Comparison of ENCODE assay signal across 14 cellular contexts in the genomic region with DNA sequence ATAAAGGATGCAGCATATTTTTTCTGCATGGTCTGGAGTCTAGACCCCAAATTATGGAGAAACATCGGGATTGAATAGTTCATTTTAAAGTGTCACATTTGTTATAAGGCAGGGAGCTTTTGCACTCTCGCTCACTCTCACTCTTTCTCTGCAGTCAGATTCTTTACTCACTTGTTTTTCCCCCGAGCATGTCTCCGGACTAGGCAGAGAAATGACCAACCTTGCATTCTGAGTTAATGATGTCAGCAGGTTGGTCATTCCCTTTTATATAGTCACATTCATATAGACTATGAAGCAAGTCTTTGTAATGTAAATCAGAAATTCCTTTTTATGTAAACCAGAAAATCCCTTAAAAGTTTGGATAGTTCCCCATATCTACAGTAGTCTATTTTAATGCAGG. TPM values are rescaled to one million over a fixed set of nuclear protein-coding genes. Genes with fewer than 3 reads are reported as not detected.
A peak's percentile ranks its signal among the peaks of the same experiment; 100 is the strongest.
DNase-seq lines count a peak whose midpoint lies in the region; ATAC-seq and TF ChIP-seq lines count a peak whose summit lies in the region.
"Had no signal": no experiment of that assay in that cellular context is flagged by ENCODE, and none has a peak within 500 bp of the region (broad histone marks: within the 10 kb centered on the region; RNA-seq: fewer than 3 reads in every experiment).

No MANE protein-coding gene starts in this region.

- CTCF ChIA-PET in mammary epithelial cell (lab: Charles Lee; ENCODE audit: low non-redundant PET): no interaction called here
- CTCF ChIA-PET in MCF 10A (lab: Yijun Ruan, JAX): interaction anchor here (0.6 to 1.5 kb wide), 5 partner anchors 14 to 1156 kb away, joined by 3 to 4 read pairs (median 3); no protein-coding TSS in a partner anchor

- H3K36me3 Mint-ChIP-seq in MCF 10A (ENCODE audit: insufficient read depth, unreplicated experiment): no peaks in the 10 kb centered on the region

- H3K4me3 ChIP-seq in mammary epithelial cell (replicated peaks in 1 of 3; ENCODE audit: insufficient read depth in 1 of 3, low read depth in 2 of 3, low read length in 3 of 3): no peak overlapping the region
- peak overlapping the region; percentile 48 for H3K4me3 ChIP-seq in adipocyte (ENCODE audit: low read length)
- H3K4me3 ChIP-seq in fibroblast of the aortic adventitia (ENCODE audit: low read depth, low read length): peak overlapping the region; percentile 43
- peak overlapping the region; percentile 16 to 42 for H3K4me3 ChIP-seq in aorta (ENCODE audit: low read length in 2 of 2)
- H3K4me3 ChIP-seq: left lung had no signal

- no peak overlapping the region for H3K4me3 Mint-ChIP-seq in MCF 10A (ENCODE audit: unreplicated experiment)
- H3K4me3 Mint-ChIP-seq: activated CD4-positive, alpha-beta memory T cell treated with anti-CD3 and anti-CD28 coated beads, Interleukin-2, amount 10 ng/mL, durations not matched to agents 7 days and 5 days; activated naive CD4-positive, alpha-beta T cell treated with anti-CD3 and anti-CD28 coated beads for 36 hours; dendritic cell treated with granulocyte-macrophage colony-stimulating factor and Interleukin-4, amounts not matched to agents 40 ng/mL and 50 ng/mL, for 4 days had no signal

- dilution Hi-C loops in mammary epithelial cell (cut with HindIII; ENCODE audit: low sequenced_read_pairs): loop anchor here (5.0 kb wide), 1 partner anchor 77 kb away; no protein-coding TSS in a partner anchor

- H4K20me1 ChIP-seq in mammary epithelial cell (ENCODE audit: insufficient read depth, low read length): no peaks in the 10 kb centered on the region

- H3K9ac ChIP-seq in mammary epithelial cell (ENCODE audit: insufficient read depth, low read length) (no peak overlapping the region), adipocyte (ENCODE audit: low read length) (no peak overlapping the region)

- ATAC-seq in aorta (ENCODE audit: low FRiP score): no peak
- ATAC-seq in GM19463 (IDR thresholded peaks at IDR 0.05; ENCODE audit: unreplicated experiment): no peak
- no peak for ATAC-seq in GM19395 (IDR thresholded peaks at IDR 0.05; ENCODE audit: unreplicated experiment)
- ATAC-seq in GM21786 (IDR thresholded peaks at IDR 0.05; ENCODE audit: unreplicated experiment): no peak
- ATAC-seq: left lung had no signal

- H3K9me3 Mint-ChIP-seq in MCF 10A (ENCODE audit: unreplicated experiment): no peaks in the 10 kb centered on the region
- H3K9me3 Mint-ChIP-seq: activated naive CD4-positive, alpha-beta T cell treated with anti-CD3 and anti-CD28 coated beads for 36 hours; dendritic cell treated with granulocyte-macrophage colony-stimulating factor and Interleukin-4, amounts not matched to agents 40 ng/mL and 50 ng/mL, for 4 days had no signal

- H3K27me3 ChIP-seq in mammary epithelial cell (ENCODE audit: insufficient read depth, low read length): no peaks in the 10 kb centered on the region
- no peaks in the 10 kb centered on the region for H3K27me3 ChIP-seq in adipocyte (replicated peaks; ENCODE audit: control insufficient read depth, insufficient read depth, low read length)
- H3K27me3 ChIP-seq in aorta (ENCODE audit: control insufficient read depth in 1 of 2, insufficient read depth in 2 of 2, low read length in 1 of 2): no peaks in the 10 kb centered on the region

- H3K9me3 ChIP-seq in mammary epithelial cell (replicated peaks; ENCODE audit: insufficient read depth, low read length): no peaks in the 10 kb centered on the region
- no peaks in the 10 kb centered on the region for H3K9me3 ChIP-seq in adipocyte (ENCODE audit: control insufficient read depth, low read length)
- H3K9me3 ChIP-seq in aorta (ENCODE audit: control insufficient read depth, low read length): no peaks in the 10 kb centered on the region
- H3K9me3 ChIP-seq: left lung had no signal

- H3K36me3 ChIP-seq in mammary epithelial cell (ENCODE audit: insufficient read depth, low read length) (no peaks in the 10 kb centered on the region), adipocyte (ENCODE audit: control insufficient read depth, insufficient read depth, low read length, severe bottlenecking) (no peaks in the 10 kb centered on the region), aorta (ENCODE audit: control insufficient read depth in 1 of 2, insufficient read depth in 2 of 2, low read length in 1 of 2) (no peaks in the 10 kb centered on the region)
- H3K36me3 ChIP-seq: left lung had no signal

- no peak for TF ChIP-seq CTCF in mammary epithelial cell (conservative IDR thresholded peaks at IDR 0.05 in 1 of 2, IDR thresholded peaks at IDR 0.05 in 1 of 2; ENCODE audit: extremely low read depth in 1 of 2, insufficient read depth in 1 of 2, low read depth in 1 of 2, low read length in 2 of 2)
- TF ChIP-seq CTCF in MCF 10A (IDR thresholded peaks at IDR 0.05; ENCODE audit: unreplicated experiment): no peak
- no peak for TF ChIP-seq CTCF in fibroblast of the aortic adventitia (IDR thresholded peaks at IDR 0.05; ENCODE audit: insufficient read depth, low read length)

- no TSS peak for BruUV-seq in mammary epithelial cell (replicated peaks; lab: Mats Ljungman, UMichigan)
- BruUV-seq in MCF 10A (replicated peaks; lab: Mats Ljungman, UMichigan): no TSS peak

- H3K79me2 ChIP-seq in mammary epithelial cell (ENCODE audit: insufficient read depth, low read length): peaks cover 81% of the 10 kb centered on the region

- H3K27ac Mint-ChIP-seq in MCF 10A (ENCODE audit: low read depth, unreplicated experiment): no peak overlapping the region
- H3K27ac Mint-ChIP-seq: activated CD4-positive, alpha-beta memory T cell treated with anti-CD3 and anti-CD28 coated beads, Interleukin-2, amount 10 ng/mL, durations not matched to agents 7 days and 5 days; activated naive CD4-positive, alpha-beta T cell treated with anti-CD3 and anti-CD28 coated beads for 36 hours; dendritic cell treated with granulocyte-macrophage colony-stimulating factor and Interleukin-4, amounts not matched to agents 40 ng/mL and 50 ng/mL, for 4 days had no signal

- H3K4me1 Mint-ChIP-seq in MCF 10A (ENCODE audit: insufficient read depth, unreplicated experiment): peaks cover 39% of the 10 kb centered on the region

- H2AFZ ChIP-seq in mammary epithelial cell (ENCODE audit: low read depth, low read length): no peak overlapping the region

- H3K4me2 ChIP-seq in mammary epithelial cell (ENCODE audit: insufficient read depth, low read depth, low read length): peak overlapping the region; percentile 37

- WGBS in mammary epithelial cell (ENCODE audit: low coverage, missing lambda C conversion rate): 80% methylated on average over 4 of the region's 4 CpGs
- 12 to 20% methylated on average over 4 of the region's 4 CpGs for WGBS in aorta, 2 donors

- H3K4me1 ChIP-seq in mammary epithelial cell (ENCODE audit: insufficient read depth, low read length) (peaks cover 37% of the 10 kb centered on the region), adipocyte (ENCODE audit: control insufficient read depth, insufficient read depth, low read length) (peaks cover 49% of the 10 kb centered on the region), aorta (ENCODE audit: control insufficient read depth in 1 of 2, insufficient read depth in 2 of 2, low read length in 2 of 2) (peaks cover 2 to 3% of the 10 kb centered on the region in 2 donors)

- H3K27ac ChIP-seq in mammary epithelial cell (ENCODE audit: insufficient read depth, low read depth, low read length) (no peak overlapping the region), aorta (ENCODE audit: low read depth in 1 of 2, low read length in 2 of 2) (no peak overlapping the region)
- H3K27ac ChIP-seq: left lung had no signal

- H3K27me3 Mint-ChIP-seq in MCF 10A (ENCODE audit: insufficient read depth, unreplicated experiment): no peaks in the 10 kb centered on the region
- H3K27me3 Mint-ChIP-seq: activated CD4-positive, alpha-beta memory T cell treated with anti-CD3 and anti-CD28 coated beads, Interleukin-2, amount 10 ng/mL, durations not matched to agents 7 days and 5 days had no signal

- DNase-seq in mammary epithelial cell: peak; percentile 70
- DNase-seq in MCF 10A (ENCODE audit: unreplicated experiment): no peak
- DNase-seq in adipocyte (ENCODE audit: low read depth): peak; percentile 65
- peak; percentile 49 for DNase-seq in fibroblast of the aortic adventitia (ENCODE audit: low read depth)
- DNase-seq in aorta: no peak
- DNase-seq: activated CD4-positive, alpha-beta memory T cell treated with anti-CD3 and anti-CD28 coated beads, Interleukin-2, amount 10 ng/mL, durations not matched to agents 7 days and 5 days; activated naive CD4-positive, alpha-beta T cell treated with anti-CD3 and anti-CD28 coated beads for 36 hours; Kasumi-1; left lung; NCI-H2171 treated with DMSO at 0.1 percent for 48 hours had no signal

- intact Hi-C loops in mammary epithelial cell (cut with micrococcal nuclease) (loop anchor here (5.0 kb wide), 1 partner anchor 82 kb away; no protein-coding TSS in a partner anchor), MCF 10A (cut with micrococcal nuclease) (loop anchor here (5.0 kb wide), 1 partner anchor 227 kb away; a partner anchor contains a TSS), aorta (cut with DNase I) (loop anchor here (5.0 kb wide), 2 partner anchors 33 to 97 kb away; a partner anchor contains a TSS)

- POLR2A ChIA-PET in MCF 10A (lab: Yijun Ruan, JAX): interaction anchor here (0.6 to 2.5 kb wide), 6 partner anchors 13 to 843 kb away, joined by 3 to 7 read pairs (median 4); a partner anchor contains a TSS

- in situ Hi-C loops in mammary epithelial cell (cut with MboI; ENCODE audit: low sequenced_read_pairs in 2 of 2): no loop called here

RNA-seq across cellular contexts. Expression of a gene that starts 4.1 kb away (rescaled TPM):
- total RNA-seq in mammary epithelial cell (100 to 1,000 TPM in 1 of 2 donors, 10 to 100 TPM in 1; 88.7 to 177 TPM), MCF 10A (2022) (53.6 and 67.7 TPM in 2 replicates), fibroblast of the aortic adventitia (ENCODE audit: low replicate concordance) (31.7 and 130 TPM in 2 replicates), aorta (100 to 1,000 TPM in 1 of 2 donors, 10 to 100 TPM in 1; 75.9 to 153 TPM)
- polyA plus RNA-seq in mammary epithelial cell (115 TPM), aorta (100 to 1,000 TPM; 306 to 661 TPM)
- 64.7 TPM for polyA minus RNA-seq in mammary epithelial cell

Comparison
In these comparisons a context has a peak if more than half of its experiments do, and no peak if none do; other contexts are left out.
1. DNase-seq: peak in mammary epithelial cell (single experiment), adipocyte (single experiment) and fibroblast of the aortic adventitia (single experiment); none in MCF 10A (single experiment) and aorta (0 of 2).
2. H3K4me3 ChIP-seq: peak in adipocyte (single experiment), fibroblast of the aortic adventitia (single experiment) and aorta (2 of 2); none in mammary epithelial cell (0 of 3).